Comparison of ENCODE assay signal across 26 cellular contexts in genomic region chr13:26664286-26664685, GRCh38.
"Had no signal": no experiment of that assay in that cellular context is flagged by ENCODE, and none has a peak within 500 bp of the region (broad histone marks: within the 10 kb centered on the region; RNA-seq: fewer than 3 reads in every experiment).

No MANE protein-coding gene starts in this region.

- H3K4me3 Mint-ChIP-seq: activated CD4-positive, alpha-beta T cell treated with anti-CD3 and anti-CD28 coated beads for 36 hours; activated CD4-positive, alpha-beta T cell treated with anti-CD3 and anti-CD28 coated beads, Interleukin-2, amount 10 ng/mL, durations not matched to agents 7 days and 5 days; activated CD8-positive, alpha-beta T cell treated with anti-CD3 and anti-CD28 coated beads, Interleukin-2, amount 10 ng/mL, durations not matched to agents 7 days and 5 days; activated naive CD4-positive, alpha-beta T cell treated with anti-CD3 and anti-CD28 coated beads for 36 hours; activated T-cell treated with anti-CD3 and anti-CD28 coated beads, Interleukin-2, amount 50 U/mL, for 4 hours; activated T-helper 1 cell treated with anti-CD3 and anti-CD28 coated beads, Interleukin-12 subunit alpha, Interleukin-12 subunit beta, Interleukin-2, Interleukin-4 antibody, amounts not matched to agents 30 ng/mL and 10 ng/mL and 1 ng/mL, durations not matched to agents 14 hours and 24 hours and 36 hours had no signal

- H3K9me3 Mint-ChIP-seq: activated CD4-positive, alpha-beta T cell treated with anti-CD3 and anti-CD28 coated beads, Interleukin-2, amount 10 ng/mL, durations not matched to agents 7 days and 5 days; activated naive CD4-positive, alpha-beta T cell treated with anti-CD3 and anti-CD28 coated beads for 36 hours; activated naive CD4-positive, alpha-beta T cell treated with anti-CD3 and anti-CD28 coated beads, Interleukin-2, amount 50 U/mL, for 72 hours; activated T-cell treated with anti-CD3 and anti-CD28 coated beads, Interleukin-2, amount 50 U/mL, for 4 hours; activated T-helper 1 cell treated with anti-CD3 and anti-CD28 coated beads, Interleukin-12 subunit alpha, Interleukin-12 subunit beta, Interleukin-2, Interleukin-4 antibody, amounts not matched to agents 30 ng/mL and 10 ng/mL and 1 ng/mL, durations not matched to agents 14 hours and 24 hours and 36 hours had no signal

- H3K4me1 Mint-ChIP-seq: activated CD4-positive, alpha-beta T cell treated with anti-CD3 and anti-CD28 coated beads for 36 hours; activated CD4-positive, alpha-beta T cell treated with anti-CD3 and anti-CD28 coated beads, Interleukin-2, amount 10 ng/mL, durations not matched to agents 7 days and 5 days had no signal

- H3K27me3 ChIP-seq: adrenal gland, body of pancreas had no signal

- H3K4me1 ChIP-seq: body of pancreas had no signal

- H3K36me3 ChIP-seq: adrenal gland had no signal

- DNase-seq: activated CD4-positive, alpha-beta T cell treated with anti-CD3 and anti-CD28 coated beads for 36 hours; activated CD4-positive, alpha-beta T cell treated with anti-CD3 and anti-CD28 coated beads, Interleukin-2, amount 10 ng/mL, durations not matched to agents 7 days and 5 days; activated CD4-positive, alpha-beta T cell treated with anti-CD3 and anti-CD28 coated beads, Interleukin-2, amount 50 U/mL, for 48 hours; activated CD8-positive, alpha-beta memory T cell treated with anti-CD3 and anti-CD28 coated beads, Interleukin-2, amount 50 U/mL, for 4 hours; activated CD8-positive, alpha-beta T cell treated with anti-CD3 and anti-CD28 coated beads, Interleukin-2, amount 10 ng/mL, durations not matched to agents 7 days and 5 days; activated gamma-delta T cell treated with Interleukin-2 at 50 U/mL for 16 hours; activated naive CD4-positive, alpha-beta T cell treated with anti-CD3 and anti-CD28 coated beads for 36 hours; activated T-cell treated with anti-CD3 and anti-CD28 coated beads for 4 hours; activated T-cell treated with anti-CD3 and anti-CD28 coated beads, Interleukin-2, amount 50 U/mL, for 4 hours; adrenal gland; body of pancreas; Kasumi-1; KG1; NCI-H187; NK-92 treated with Interleukin-12 subunit alpha and Interleukin-12 subunit beta, amount 100 ng/mL, for 24 hours; PC-9; SIG-M5; SW 1271; T-helper 1 cell; T-helper 2 cell; T-helper 9 cell had no signal

- H3K4me2 ChIP-seq: PC-9 had no signal

- ATAC-seq: activated CD4-positive, alpha-beta T cell treated with anti-CD3 and anti-CD28 coated beads for 36 hours; activated CD4-positive, CD25-positive, alpha-beta regulatory T cell treated with anti-CD3 and anti-CD28 coated beads, Interleukin-2, amount 50 U/mL, for 24 hours; activated CD8-positive, alpha-beta T cell treated with anti-CD3 and anti-CD28 coated beads, Interleukin-2, amount 10 ng/mL, durations not matched to agents 7 days and 5 days; activated naive CD4-positive, alpha-beta T cell treated with anti-CD3 and anti-CD28 coated beads, Interleukin-2, amount 50 U/mL, for 72 hours; activated T-cell treated with anti-CD3 and anti-CD28 coated beads, Interleukin-2, amount 50 U/mL, for 4 hours; Right ventricle myocardium inferior had no signal

- H3K27ac ChIP-seq: adrenal gland, body of pancreas, PC-9, RWPE1 had no signal

- H3K9me3 ChIP-seq: adrenal gland, body of pancreas had no signal

- H2AFZ ChIP-seq: PC-9 had no signal

- H3K4me3 ChIP-seq: adrenal gland, body of pancreas, PC-9 had no signal

- H3K27ac Mint-ChIP-seq: activated CD4-positive, alpha-beta T cell treated with anti-CD3 and anti-CD28 coated beads for 36 hours; activated CD4-positive, alpha-beta T cell treated with anti-CD3 and anti-CD28 coated beads, Interleukin-2, amount 10 ng/mL, durations not matched to agents 7 days and 5 days; activated CD8-positive, alpha-beta T cell treated with anti-CD3 and anti-CD28 coated beads, Interleukin-2, amount 10 ng/mL, durations not matched to agents 7 days and 5 days; activated naive CD4-positive, alpha-beta T cell treated with anti-CD3 and anti-CD28 coated beads for 36 hours; activated naive CD4-positive, alpha-beta T cell treated with anti-CD3 and anti-CD28 coated beads, Interleukin-2, amount 50 U/mL, for 72 hours; activated T-helper 1 cell treated with anti-CD3 and anti-CD28 coated beads, Interleukin-12 subunit alpha, Interleukin-12 subunit beta, Interleukin-2, Interleukin-4 antibody, amounts not matched to agents 30 ng/mL and 10 ng/mL and 1 ng/mL, durations not matched to agents 14 hours and 24 hours and 36 hours had no signal
